ENCODE assay signal across 8 cellular contexts in the genomic region with DNA sequence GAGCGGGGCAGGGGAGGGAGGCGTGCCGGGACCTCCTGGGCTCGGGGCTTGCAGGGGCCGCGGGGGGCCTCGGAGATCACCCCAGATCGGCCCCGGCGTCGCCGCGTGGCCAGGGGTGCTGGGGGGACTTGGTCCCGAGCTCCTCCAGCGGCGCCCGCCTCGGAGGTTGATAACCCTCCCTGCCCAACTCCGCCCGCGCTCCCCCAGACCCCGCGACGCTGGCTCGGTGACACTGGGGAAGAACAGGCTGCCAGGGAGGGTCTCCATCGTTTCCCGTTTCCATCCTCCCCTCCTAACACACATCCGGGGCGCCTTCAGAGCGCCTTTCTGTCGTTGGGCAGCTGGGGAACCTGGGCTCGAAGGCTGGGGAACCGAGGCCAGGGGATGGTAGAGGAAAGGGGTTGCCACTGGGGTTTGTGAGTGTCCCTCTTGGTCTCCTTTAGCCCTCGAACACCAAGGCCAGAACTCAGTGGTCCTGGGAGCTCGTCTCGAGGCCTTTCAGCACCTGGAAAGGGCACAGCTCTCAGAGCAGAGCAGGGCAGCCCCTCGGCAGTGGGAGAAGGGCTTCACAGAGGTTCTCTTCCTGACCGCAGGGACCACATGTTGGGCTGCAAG. TPM values are rescaled to one million over a fixed set of nuclear protein-coding genes. Genes with fewer than 3 reads are reported as not detected.
DNase-seq lines count a peak whose midpoint lies in the region; ATAC-seq and TF ChIP-seq lines count a peak whose summit lies in the region.

No MANE protein-coding gene starts in this region.

- peak overlapping the region; percentile 60 for H3K4me3 Mint-ChIP-seq in neural crest cell

- TF ChIP-seq POLR2A in GM18505 (IDR thresholded peaks at IDR 0.05; ENCODE audit: borderline replicate concordance, extremely low read depth, insufficient read depth, insufficient read length) = no peak
- TF ChIP-seq POLR2A in esophagus squamous epithelium (IDR thresholded peaks at IDR 0.05) = no peak

- H3K4me1 ChIP-seq in HAP-1 = no peaks in the 10 kb centered on the region; the same call in 1 of the 2 replicates
- peaks cover 0 to 20% (median 7%) of the 10 kb centered on the region in 3 donors for H3K4me1 ChIP-seq in esophagus squamous epithelium

- H3K4me3 ChIP-seq in HAP-1 (peak overlapping the region; percentile 35), esophagus squamous epithelium (peak overlapping the region; percentile 51 to 82 (median 66))

- H3K36me3 ChIP-seq in HAP-1 (replicated peaks) = no peaks in the 10 kb centered on the region
- no peaks in the 10 kb centered on the region for H3K36me3 ChIP-seq in esophagus squamous epithelium

- WGBS in esophagus squamous epithelium, 2 donors = 61 to 72% methylated on average over 3 to 4 of the region's 38 CpGs

- DNase-seq in HAP-1 (ENCODE audit: low spot score in 2 of 2) (no peak), RPMI7951 (ENCODE audit: low read depth) (peak; percentile 47), esophagus squamous epithelium (lab: John Stamatoyannopoulos, UW) (no peak), neural crest cell (ENCODE audit: low read depth, low spot score) (no peak), SIG-M5 treated with dmso at 0.1 percent for 504 hours (lab: John Stamatoyannopoulos, UW; ENCODE audit: unreplicated experiment) (no peak), activated gamma-delta T cell treated with Interleukin-2 at 50 U/mL for 16 hours (no peak), C1 segment of cervical spinal cord (lab: John Stamatoyannopoulos, UW) (no peak)

- no peak overlapping the region for H3K27ac Mint-ChIP-seq in neural crest cell (ENCODE audit: unreplicated experiment)

- intact Hi-C loops in esophagus squamous epithelium (cut with DNase I) = no loop called here

- H3K27me3 Mint-ChIP-seq in neural crest cell (ENCODE audit: low read depth) = peaks cover 61% of the 10 kb centered on the region

- H3K9me3 ChIP-seq in HAP-1 (no peaks in the 10 kb centered on the region), esophagus squamous epithelium (no peaks in the 10 kb centered on the region)

- H3K36me3 Mint-ChIP-seq in neural crest cell (ENCODE audit: low read depth) = no peaks in the 10 kb centered on the region

- peak; percentile 24 for ATAC-seq in GM18505 (IDR thresholded peaks at IDR 0.05; ENCODE audit: unreplicated experiment)

- H3K9me3 Mint-ChIP-seq in neural crest cell = no peaks in the 10 kb centered on the region

- peaks cover 6% of the 10 kb centered on the region for H3K4me1 Mint-ChIP-seq in neural crest cell

- peaks cover 4% of the 10 kb centered on the region; the same call in 1 of the 2 replicates for H3K27me3 ChIP-seq in HAP-1 (ENCODE audit: low read depth)
- peaks cover 0 to 11% (median 0%) of the 10 kb centered on the region in 4 donors for H3K27me3 ChIP-seq in esophagus squamous epithelium

- H3K27ac ChIP-seq in esophagus squamous epithelium = peak overlapping the region; percentile 68 to 87 (median 80)

- in situ Hi-C loops in HAP-1 (cut with MboI; ENCODE audit: low sequenced_read_pairs) = no loop called here

- no peak for TF ChIP-seq CTCF in esophagus squamous epithelium (IDR thresholded peaks at IDR 0.05)
- TF ChIP-seq CTCF in neural crest cell (conservative IDR thresholded peaks at IDR 0.05) = no peak

RNA-seq across cellular contexts. Expression of a gene that starts 0.4 kb away (rescaled TPM):
- 153 and 174 TPM in 2 replicates for total RNA-seq in RPMI7951 (2014; rRNA removed; shearing (Covaris generic))
- 10 to 100 TPM; 24.9 to 44.4 (median 29.4) TPM for total RNA-seq in esophagus squamous epithelium
- total RNA-seq in neural crest cell = 0.98 and 1.2 TPM in 2 replicates

RNA-seq across cellular contexts. Expression of a gene that starts 47.9 kb away (rescaled TPM):
- 37.2 and 38.0 TPM in 2 replicates for total RNA-seq in RPMI7951 (2014; rRNA removed; shearing (Covaris generic))
- total RNA-seq in esophagus squamous epithelium = 10 to 100 TPM in 3 of 4 donors, 1 to 10 TPM in 1; 7.5 to 17.3 (median 13.9) TPM
- 30.4 and 34.6 TPM in 2 replicates for total RNA-seq in neural crest cell

Comparison
In these comparisons a context has a peak if more than half of its experiments do, and no peak if none do; other contexts are left out.
1. RNA of a gene that starts 0.4 kb away (total RNA-seq): 153 to 174 TPM in RPMI7951 and 24.9 to 44.4 TPM in esophagus squamous epithelium; 0.98 to 1.2 TPM in neural crest cell; every median in the first group is over 10 times any median in the second.